In genomic region chr7:142523821-142524460, GRCh38 we compare ENCODE assay signal across 21 cellular contexts.
DNase-seq lines count a peak whose midpoint lies in the region; ATAC-seq, FAIRE-seq and TF ChIP-seq lines count a peak whose summit lies in the region.
"Had no signal": no experiment of that assay in that cellular context is flagged by ENCODE, and none has a peak within 500 bp of the region (broad histone marks: within the 10 kb centered on the region; RNA-seq: fewer than 3 reads in every experiment).

No MANE protein-coding gene starts in this region.

- no peak overlapping the region for H3K4me3 ChIP-seq in OCI-LY7 (ENCODE audit: low read depth, low read length, poor library complexity, severe bottlenecking)
- no peak overlapping the region for H3K4me3 ChIP-seq in keratinocyte (ENCODE audit: control insufficient read depth in 2 of 3, extremely low read depth in 1 of 3, insufficient read depth in 2 of 3, low read depth in 1 of 3, low read length in 3 of 3)
- no peak overlapping the region for H3K4me3 ChIP-seq in Caco-2 (ENCODE audit: low read depth, low read length)
- H3K4me3 ChIP-seq: right lobe of liver, tibial artery had no signal

- no peak overlapping the region for H3K4me3 Mint-ChIP-seq in activated CD4-positive, alpha-beta memory T cell treated with anti-CD3 and anti-CD28 coated beads for 36 hours
- no peak overlapping the region for H3K4me3 Mint-ChIP-seq in Caco-2 (ENCODE audit: unreplicated experiment)
- H3K4me3 Mint-ChIP-seq: B cell, IgD-negative memory B cell had no signal

- H3K9me2 ChIP-seq in OCI-LY7 (ENCODE audit: insufficient read depth, low read length): no peaks in the 10 kb centered on the region

- no peaks in the 10 kb centered on the region for H3K9me1 ChIP-seq in keratinocyte (ENCODE audit: control insufficient read depth, extremely low read depth, insufficient read depth, low read length)

- no peak overlapping the region for H3K27ac Mint-ChIP-seq in activated CD4-positive, alpha-beta memory T cell treated with anti-CD3 and anti-CD28 coated beads for 36 hours
- H3K27ac Mint-ChIP-seq in Caco-2 (ENCODE audit: unreplicated experiment): no peak overlapping the region
- H3K27ac Mint-ChIP-seq: activated T-helper 2 cell treated with anti-CD3 and anti-CD28 coated beads, Interferon-gamma antibody, Interleukin-2, Interleukin-4, amounts not matched to agents 10 μg/mL and 5 μg/mL and 100 μg/mL, durations not matched to agents 14 hours and 24 hours and 36 hours; B cell; IgD-negative memory B cell had no signal

- POLR2A ChIA-PET in OCI-LY7 (lab: Charles Lee): interaction anchor here (1.1 kb wide), 1 partner anchor 51 kb away, joined by 3 read pairs; no protein-coding TSS in a partner anchor
- POLR2A ChIA-PET in activated CD4-positive, alpha-beta memory T cell treated with anti-CD3 and anti-CD28 coated beads for 36 hours (lab: Charles Lee): no interaction called here
- POLR2A ChIA-PET in Caco-2 (lab: Charles Lee): no interaction called here

- no peaks in the 10 kb centered on the region for H3K9me3 Mint-ChIP-seq in activated CD4-positive, alpha-beta memory T cell treated with anti-CD3 and anti-CD28 coated beads for 36 hours
- no peaks in the 10 kb centered on the region for H3K9me3 Mint-ChIP-seq in Caco-2 (ENCODE audit: unreplicated experiment)
- H3K9me3 Mint-ChIP-seq: activated T-helper 2 cell treated with anti-CD3 and anti-CD28 coated beads, Interferon-gamma antibody, Interleukin-2, Interleukin-4, amounts not matched to agents 10 μg/mL and 5 μg/mL and 100 μg/mL, durations not matched to agents 14 hours and 24 hours and 36 hours had no signal

- no peaks in the 10 kb centered on the region for H3K79me2 ChIP-seq in OCI-LY7 (ENCODE audit: insufficient read depth, low read depth, low read length)
- no peaks in the 10 kb centered on the region for H3K79me2 ChIP-seq in keratinocyte (ENCODE audit: control insufficient read depth, insufficient read depth, low read length)

- peaks cover 12% of the 10 kb centered on the region for H3K27me3 ChIP-seq in keratinocyte (ENCODE audit: control insufficient read depth, extremely low read depth, insufficient read depth, low read length)
- no peaks in the 10 kb centered on the region for H3K27me3 ChIP-seq in Caco-2 (replicated peaks; ENCODE audit: control insufficient read depth, insufficient read depth, low read length)
- H3K27me3 ChIP-seq: neutrophil, right lobe of liver had no signal

- peak; percentile 31 for TF ChIP-seq CTCF in C4-2B (conservative IDR thresholded peaks at IDR 0.05)
- TF ChIP-seq CTCF in OCI-LY7 (conservative IDR thresholded peaks at IDR 0.05; ENCODE audit: low read length): 0 out of 2 replicates have a peak, but pooled peaks have one; percentile 14
- peak in 2 of 3 experiments; percentile 14 to 17 for TF ChIP-seq CTCF in keratinocyte (optimal IDR thresholded peaks at IDR 0.05 in 1 of 3, IDR thresholded peaks at IDR 0.05 in 1 of 3, conservative IDR thresholded peaks at IDR 0.05 in 1 of 3; ENCODE audit: extremely low read depth in 1 of 3, insufficient read depth in 2 of 3, low read length in 3 of 3)
- TF ChIP-seq CTCF in Caco-2 (IDR thresholded peaks at IDR 0.05; ENCODE audit: insufficient read depth in 1 of 2, low read depth in 1 of 2, low read length in 1 of 2, severe bottlenecking in 1 of 2, unreplicated experiment in 1 of 2): no peak

- H3K9ac ChIP-seq in keratinocyte (ENCODE audit: control insufficient read depth, extremely low read depth, insufficient read depth, low read length): no peak overlapping the region

- H3K9me3 ChIP-seq in OCI-LY7 (ENCODE audit: low read length) (no peaks in the 10 kb centered on the region), keratinocyte (ENCODE audit: control insufficient read depth, low read depth, low read length) (no peaks in the 10 kb centered on the region), Caco-2 (no peaks in the 10 kb centered on the region)
- H3K9me3 ChIP-seq: neutrophil, right lobe of liver, tibial artery had no signal

- no TSS peak for BruUV-seq in OCI-LY7 (replicated peaks; lab: Mats Ljungman, UMichigan)
- BruUV-seq in Caco-2 (replicated peaks; lab: Mats Ljungman, UMichigan): no TSS peak

- DNase-seq in OCI-LY7 (ENCODE audit: low spot score) (no peak), keratinocyte (ENCODE audit: low read depth, low spot score) (no peak), Caco-2 (no peak), H4 (ENCODE audit: low spot score) (no peak)
- DNase-seq in activated CD4-positive, alpha-beta memory T cell treated with anti-CD3 and anti-CD28 coated beads for 36 hours: no peak
- DNase-seq: aorta; DMS53; HCEC 1CT; mesenchymal stem cell; NCI-H1092 treated with DMSO at 0.1 percent for 48 hours; NK-92 treated with Interleukin-12 subunit alpha and Interleukin-12 subunit beta, amount 100 ng/mL, for 24 hours; right lobe of liver; stimulated activated CD4-positive, alpha-beta T cell treated with anti-CD3 and anti-CD28 coated beads, Interleukin-4, amount 100 ng/mL, for 24 hours; tibial artery had no signal

- H3K27me3 Mint-ChIP-seq in activated CD4-positive, alpha-beta memory T cell treated with anti-CD3 and anti-CD28 coated beads for 36 hours: no peaks in the 10 kb centered on the region
- H3K27me3 Mint-ChIP-seq in Caco-2 (ENCODE audit: insufficient read depth, unreplicated experiment): peaks cover 25% of the 10 kb centered on the region

- intact Hi-C loops in OCI-LY7 (cut with micrococcal nuclease; ENCODE audit: unreplicated experiment) (loop anchor here (5.0 kb wide), 1 partner anchor 62 kb away; no protein-coding TSS in a partner anchor), Caco-2 (cut with micrococcal nuclease; ENCODE audit: unreplicated experiment) (loop anchor here (5.0 kb wide), 1 partner anchor 42 kb away; no protein-coding TSS in a partner anchor)
- intact Hi-C loops in activated CD4-positive, alpha-beta memory T cell treated with anti-CD3 and anti-CD28 coated beads for 36 hours (cut with micrococcal nuclease): no loop called here

- no peak for FAIRE-seq in keratinocyte (lab: Jason Lieb, UNC)

- CTCF ChIA-PET in OCI-LY7 (lab: Charles Lee; ENCODE audit: unreplicated experiment) (interaction anchor here (1.4 kb wide), 1 partner anchor 62 kb away, joined by 3 read pairs; no protein-coding TSS in a partner anchor), Caco-2 (lab: Charles Lee) (interaction anchor here (1.1 to 1.7 kb wide), 3 partner anchors 8 to 64 kb away, joined by 3 to 10 read pairs (median 4); no protein-coding TSS in a partner anchor)
- CTCF ChIA-PET in activated CD4-positive, alpha-beta memory T cell treated with anti-CD3 and anti-CD28 coated beads for 36 hours (lab: Charles Lee): interaction anchor here (0.8 to 3.0 kb wide), 10 partner anchors 8 to 357 kb away, joined by 3 to 15 read pairs (median 4); no protein-coding TSS in a partner anchor

- H3K4me1 ChIP-seq in OCI-LY7 (ENCODE audit: insufficient read depth, low read length, poor library complexity, severe bottlenecking) (no peaks in the 10 kb centered on the region), keratinocyte (ENCODE audit: control insufficient read depth, extremely low read depth, insufficient read depth, low read length) (peaks cover 2% of the 10 kb centered on the region), Caco-2 (no peaks in the 10 kb centered on the region)
- H3K4me1 ChIP-seq: right lobe of liver, tibial artery had no signal

- no peak overlapping the region for H2AFZ ChIP-seq in OCI-LY7 (ENCODE audit: low read length)
- no peak overlapping the region for H2AFZ ChIP-seq in keratinocyte (ENCODE audit: control insufficient read depth, low read length)

- H3K27ac ChIP-seq in C4-2B: no peak overlapping the region
- H3K27ac ChIP-seq in OCI-LY7 (ENCODE audit: low read depth, low read length, poor library complexity, severe bottlenecking): no peak overlapping the region
- H3K27ac ChIP-seq in cingulate gyrus (ENCODE audit: low read depth, low read length): peak overlapping the region; percentile 25
- no peak overlapping the region for H3K27ac ChIP-seq in keratinocyte (ENCODE audit: control insufficient read depth, insufficient read depth, low read length)
- H3K27ac ChIP-seq: neutrophil, right lobe of liver, tibial artery had no signal

- dilution Hi-C loops in keratinocyte (cut with MboI; ENCODE audit: extremely low pct_ligation_motif_present, low sequenced_read_pairs): no loop called here

- H3K4me2 ChIP-seq in OCI-LY7 (ENCODE audit: low read length): no peak overlapping the region
- no peak overlapping the region for H3K4me2 ChIP-seq in keratinocyte (ENCODE audit: control insufficient read depth, extremely low read depth, insufficient read depth, low read depth, low read length)

- H3K36me3 ChIP-seq in OCI-LY7 (ENCODE audit: insufficient read depth, low read length): no peaks in the 10 kb centered on the region
- H3K36me3 ChIP-seq in keratinocyte (ENCODE audit: control insufficient read depth in 2 of 2, extremely low read depth in 1 of 2, insufficient read depth in 2 of 2, low read length in 2 of 2): no peaks in the 10 kb centered on the region
- no peaks in the 10 kb centered on the region for H3K36me3 ChIP-seq in Caco-2 (ENCODE audit: control insufficient read depth, insufficient read depth, low read length)
- H3K36me3 ChIP-seq: neutrophil, right lobe of liver, tibial artery had no signal

- H3K36me3 Mint-ChIP-seq in activated CD4-positive, alpha-beta memory T cell treated with anti-CD3 and anti-CD28 coated beads for 36 hours: no peaks in the 10 kb centered on the region
- no peaks in the 10 kb centered on the region for H3K36me3 Mint-ChIP-seq in Caco-2 (ENCODE audit: insufficient read depth, unreplicated experiment)
- H3K36me3 Mint-ChIP-seq: IgD-negative memory B cell had no signal

- no peaks in the 10 kb centered on the region for H4K20me1 ChIP-seq in OCI-LY7 (ENCODE audit: insufficient read depth, low read length)
- H4K20me1 ChIP-seq in keratinocyte (ENCODE audit: control insufficient read depth, extremely low read depth, insufficient read depth, low read length): no peaks in the 10 kb centered on the region

- H3K4me1 Mint-ChIP-seq in activated CD4-positive, alpha-beta memory T cell treated with anti-CD3 and anti-CD28 coated beads for 36 hours (ENCODE audit: low read depth): peaks cover 14% of the 10 kb centered on the region
- H3K4me1 Mint-ChIP-seq in Caco-2 (ENCODE audit: low read depth, unreplicated experiment): no peaks in the 10 kb centered on the region
- H3K4me1 Mint-ChIP-seq: B cell, IgD-negative memory B cell had no signal

- ATAC-seq in HG02885 (IDR thresholded peaks at IDR 0.05; ENCODE audit: poor library complexity, unreplicated experiment): no peak
- ATAC-seq: right lobe of liver had no signal

Comparison
In these comparisons a context has a peak if more than half of its experiments do, and no peak if none do; other contexts are left out.
1. CTCF ChIP-seq: peak in C4-2B (single experiment), OCI-LY7 (single experiment) and keratinocyte (2 of 3); none in Caco-2 (0 of 2).